ENCODE assay signal across 8 cellular contexts in genomic region chr22:19970479-19971275, GRCh38. TPM values are rescaled to one million over a fixed set of nuclear protein-coding genes. Genes with fewer than 3 reads are reported as not detected.
A peak's percentile ranks its signal among the peaks of the same experiment; 100 is the strongest.
DNase-seq lines count a peak whose midpoint lies in the region; TF ChIP-seq lines count a peak whose summit lies in the region.

No MANE protein-coding gene starts in this region.

- DNase-seq in AG08396 (ENCODE audit: low spot score) (peak; percentile 88), GM19240 (ENCODE audit: insufficient read length, low spot score) (peak; percentile 91), fibroblast of villous mesenchyme (ENCODE audit: low read depth) (peak; percentile 57), osteoblast (ENCODE audit: insufficient read length, low spot score, missing footprints) (peak; percentile 100), tibial artery (peak; percentile 60 to 81), NCI-H128 (lab: John Stamatoyannopoulos, UW; ENCODE audit: unreplicated experiment) (no peak)
- DNase-seq in activated T-helper 1 cell treated with anti-CD3 and anti-CD28 coated beads, Interleukin-2, amount 50 U/mL, for 16 hours (ENCODE audit: low read depth in 1 of 2, low spot score in 1 of 2): peak; percentile 57 to 64

- H3K27me3 ChIP-seq in osteoblast (ENCODE audit: insufficient read depth, low read length): no peaks in the 10 kb centered on the region
- no peaks in the 10 kb centered on the region for H3K27me3 ChIP-seq in tibial artery

- H3K79me2 ChIP-seq in osteoblast (ENCODE audit: insufficient read depth, low read length): no peaks in the 10 kb centered on the region

- H4K20me1 ChIP-seq in osteoblast (ENCODE audit: insufficient read depth, low read length): peaks cover 18% of the 10 kb centered on the region

- intact Hi-C loops in tibial artery (cut with DNase I; ENCODE audit: low total_unique reads): loop anchor here (1.0 kb wide), 1 partner anchor 43 kb away; no protein-coding TSS in a partner anchor

- no peak overlapping the region for H2AFZ ChIP-seq in osteoblast (ENCODE audit: low read length)

- H3K36me3 ChIP-seq in osteoblast (ENCODE audit: insufficient read depth, low read length): peaks cover 22% of the 10 kb centered on the region
- peaks cover 14 to 94% (median 82%) of the 10 kb centered on the region in 3 donors for H3K36me3 ChIP-seq in tibial artery

- H3K4me2 ChIP-seq in osteoblast (ENCODE audit: insufficient read depth, low read length): no peak overlapping the region

- H3K4me1 ChIP-seq in osteoblast (ENCODE audit: insufficient read depth, low read length): no peaks in the 10 kb centered on the region
- peaks cover 0 to 21% (median 6%) of the 10 kb centered on the region in 4 donors for H3K4me1 ChIP-seq in tibial artery

- no peaks in the 10 kb centered on the region for H3K9me3 ChIP-seq in osteoblast (ENCODE audit: low read depth, low read length)
- no peaks in the 10 kb centered on the region for H3K9me3 ChIP-seq in tibial artery

- H3K4me3 ChIP-seq in fibroblast of villous mesenchyme (ENCODE audit: low read depth, low read length) (no peak overlapping the region), osteoblast (ENCODE audit: insufficient read depth, low read length) (no peak overlapping the region), tibial artery (no peak overlapping the region)

- no peak overlapping the region for H3K27ac ChIP-seq in osteoblast (ENCODE audit: low read depth, low read length)
- peak overlapping the region; percentile 28 to 55 for H3K27ac ChIP-seq in tibial artery

- peak; percentile 82 for TF ChIP-seq CTCF in fibroblast of villous mesenchyme (IDR thresholded peaks at IDR 0.05; ENCODE audit: insufficient read depth, low read depth, low read length)
- peak; percentile 72 for TF ChIP-seq CTCF in osteoblast (IDR thresholded peaks at IDR 0.05; ENCODE audit: extremely low read depth, low read depth, low read length)
- peak; percentile 87 to 98 for TF ChIP-seq CTCF in tibial artery (IDR thresholded peaks at IDR 0.05)

TF ChIP-seq in PFSK-1, 5 proteins besides CTCF, POLR2A, EP300 and RAD21:
- TF ChIP-seq TAF1 (IDR thresholded peaks at IDR 0.05; ENCODE audit: borderline replicate concordance, insufficient read depth, low read length) (no peak), SIN3A (IDR thresholded peaks at IDR 0.05; ENCODE audit: borderline replicate concordance, insufficient read depth, low read length) (no peak), FOXP2 (optimal IDR thresholded peaks at IDR 0.05; ENCODE audit: borderline replicate concordance, extremely low read depth, extremely low read length, insufficient read depth) (peak; percentile 66), REST (IDR thresholded peaks at IDR 0.05; ENCODE audit: insufficient read depth in 1 of 2, low read depth in 2 of 2, low read length in 2 of 2) (no peak)

RNA-seq across cellular contexts. Expression of gene TXNRD2, which starts 29.1 kb away (rescaled TPM):
- 31.1 TPM for polyA plus RNA-seq in PFSK-1 (2012; ENCODE audit: insufficient read length, low read depth)
- total RNA-seq in fibroblast of villous mesenchyme: 34.8 and 39.3 TPM in 2 replicates
- total RNA-seq in osteoblast: 19.5 and 21.5 TPM in 2 replicates

RNA-seq across cellular contexts. Expression of gene COMT, which starts 29.1 kb away (rescaled TPM):
- polyA plus RNA-seq in PFSK-1 (2012; ENCODE audit: insufficient read length, low read depth): 275 TPM
- total RNA-seq in fibroblast of villous mesenchyme: 173 and 236 TPM in 2 replicates
- 220 and 288 TPM in 2 replicates for total RNA-seq in osteoblast

RNA-seq across cellular contexts. Expression of gene ARVCF, which starts 45.9 kb away (rescaled TPM):
- polyA plus RNA-seq in PFSK-1 (2012; ENCODE audit: insufficient read length, low read depth): 65.3 TPM
- total RNA-seq in fibroblast of villous mesenchyme (6.0 and 8.4 TPM in 2 replicates), osteoblast (19.7 and 27.1 TPM in 2 replicates)

RNA-seq across cellular contexts. Expression of gene TANGO2, which starts 50.2 kb away (rescaled TPM):
- 35.4 TPM for polyA plus RNA-seq in PFSK-1 (2012; ENCODE audit: insufficient read length, low read depth)
- 30.2 and 32.5 TPM in 2 replicates for total RNA-seq in fibroblast of villous mesenchyme
- 41.8 and 43.8 TPM in 2 replicates for total RNA-seq in osteoblast
